ENCODE assay signal across 31 cellular contexts in genomic region chr3:107765524-107765923, GRCh38.
"Had no signal": no experiment of that assay in that cellular context is flagged by ENCODE, and none has a peak within 500 bp of the region (broad histone marks: within the 10 kb centered on the region; RNA-seq: fewer than 3 reads in every experiment).

No MANE protein-coding gene starts in this region.

- H3K4me1 Mint-ChIP-seq: T-cell had no signal

- DNase-seq: Kasumi-1, MG63, NCI-H1048, NCI-H1092 treated with DMSO at 0.1 percent for 48 hours, NCI-H1105 treated with DMSO at 0.1 percent for 48 hours, NCI-H1417 treated with DMSO at 0.1 percent for 48 hours, NCI-H1436 treated with DMSO at 0.1 percent for 48 hours, NCI-H1694 treated with DMSO at 0.1 percent for 48 hours, NCI-H187 treated with DMSO at 0.1 percent for 48 hours, NCI-H2029, NCI-H2081, NCI-H2171 treated with DMSO at 0.1 percent for 48 hours, NCI-H2227 treated with DMSO at 0.1 percent for 48 hours, NCI-H345, NCI-H446, NCI-H510A, NCI-H524, NCI-H526, NCI-H69, NCI-H748 treated with DMSO at 0.1 percent for 48 hours, NCI-H82, PC-9, SHP77, SIG-M5, SJCRH30, T-cell had no signal

- H3K36me3 ChIP-seq: MG63 had no signal

- H3K27me3 ChIP-seq: MG63, SJCRH30 had no signal

- H3K27me3 Mint-ChIP-seq: T-cell had no signal

- H3K4me3 ChIP-seq: MG63, PC-9, SJCRH30, SK-N-MC had no signal

- H3K4me3 Mint-ChIP-seq: T-cell had no signal

- H3K4me1 ChIP-seq: SJCRH30 had no signal

- H3K27ac Mint-ChIP-seq: T-cell had no signal

- H3K27ac ChIP-seq: PC-9, RWPE1, SJCRH30, SK-N-MC had no signal

- H3K9me3 ChIP-seq: MG63, SJCRH30 had no signal

- ATAC-seq: Panc1, Right ventricle myocardium inferior, SK-N-SH treated with all-trans-retinoic acid at 6 μM for 48 hours, T-cell had no signal
